8 cellular contexts compared by ENCODE assay signal in genomic region chr9:133375724-133376654, GRCh38. TPM values are rescaled to one million over a fixed set of nuclear protein-coding genes. Genes with fewer than 3 reads are reported as not detected.
DNase-seq lines count a peak whose midpoint lies in the region; ATAC-seq and TF ChIP-seq lines count a peak whose summit lies in the region.

Gene STKLD1, plus strand, starts transcription at chr9:133376366. Its CDS starts 108 bp downstream, at chr9:133376474.
Gene SURF4, minus strand, starts transcription at chr9:133376060. Its CDS starts 91 bp downstream, at chr9:133375969.

- peaks cover 3% of the 10 kb centered on the region for H3K4me1 ChIP-seq in BE2C

- peaks cover 26% of the 10 kb centered on the region for H3K36me3 ChIP-seq in BE2C

- DNase-seq in BE2C (peak; percentile 98), GM19240 (ENCODE audit: insufficient read length, low spot score) (peak; percentile 100), NCI-H510A (lab: John Stamatoyannopoulos, UW) (peak; percentile 92), cerebellum (ENCODE audit: low spot score) (peak; percentile 100), kidney tubule cell (ENCODE audit: low spot score) (peak; percentile 97)
- peak; percentile 93 for DNase-seq in activated CD4-positive, alpha-beta T cell treated with anti-CD3 and anti-CD28 coated beads for 24 hours (ENCODE audit: low read depth in 2 of 2)
- DNase-seq in stimulated activated CD4-positive, alpha-beta T cell treated with anti-CD3 and anti-CD28 coated beads, Interleukin-15, amount 100 ng/mL, for 48 hours (ENCODE audit: low read depth in 2 of 2): peak; percentile 89 to 93

- TF ChIP-seq CTCF in BE2C (IDR thresholded peaks at IDR 0.05; ENCODE audit: low read depth, low read length): no peak

- no peaks in the 10 kb centered on the region for H3K27me3 ChIP-seq in BE2C

- ATAC-seq in HG03442 (IDR thresholded peaks at IDR 0.05; ENCODE audit: unreplicated experiment): peak; percentile 88

- peak within 1 kb of the TSS; percentile 90 for H3K4me3 ChIP-seq in BE2C (ENCODE audit: low read depth, low read length)

- no peaks in the 10 kb centered on the region for H3K9me3 ChIP-seq in BE2C

RNA-seq across cellular contexts. Expression of gene STKLD1, which starts in this region (rescaled TPM):
- 4.9 TPM for polyA plus RNA-seq in BE2C (2012; ENCODE audit: insufficient read depth, insufficient read length, low read depth)
- total RNA-seq in cerebellum: 2.0 TPM

RNA-seq across cellular contexts. Expression of gene SURF4, which starts in this region (rescaled TPM):
- polyA plus RNA-seq in BE2C (2012; ENCODE audit: insufficient read depth, insufficient read length, low read depth): 349 TPM
- 64.6 TPM for total RNA-seq in cerebellum

Comparison
In these comparisons a context has a peak if more than half of its experiments do, and no peak if none do; other contexts are left out.
1. Peak in every context shown above with its lines: DNase-seq, ATAC-seq and H3K4me3 ChIP-seq.